20 cellular contexts compared by ENCODE assay signal in the genomic region with DNA sequence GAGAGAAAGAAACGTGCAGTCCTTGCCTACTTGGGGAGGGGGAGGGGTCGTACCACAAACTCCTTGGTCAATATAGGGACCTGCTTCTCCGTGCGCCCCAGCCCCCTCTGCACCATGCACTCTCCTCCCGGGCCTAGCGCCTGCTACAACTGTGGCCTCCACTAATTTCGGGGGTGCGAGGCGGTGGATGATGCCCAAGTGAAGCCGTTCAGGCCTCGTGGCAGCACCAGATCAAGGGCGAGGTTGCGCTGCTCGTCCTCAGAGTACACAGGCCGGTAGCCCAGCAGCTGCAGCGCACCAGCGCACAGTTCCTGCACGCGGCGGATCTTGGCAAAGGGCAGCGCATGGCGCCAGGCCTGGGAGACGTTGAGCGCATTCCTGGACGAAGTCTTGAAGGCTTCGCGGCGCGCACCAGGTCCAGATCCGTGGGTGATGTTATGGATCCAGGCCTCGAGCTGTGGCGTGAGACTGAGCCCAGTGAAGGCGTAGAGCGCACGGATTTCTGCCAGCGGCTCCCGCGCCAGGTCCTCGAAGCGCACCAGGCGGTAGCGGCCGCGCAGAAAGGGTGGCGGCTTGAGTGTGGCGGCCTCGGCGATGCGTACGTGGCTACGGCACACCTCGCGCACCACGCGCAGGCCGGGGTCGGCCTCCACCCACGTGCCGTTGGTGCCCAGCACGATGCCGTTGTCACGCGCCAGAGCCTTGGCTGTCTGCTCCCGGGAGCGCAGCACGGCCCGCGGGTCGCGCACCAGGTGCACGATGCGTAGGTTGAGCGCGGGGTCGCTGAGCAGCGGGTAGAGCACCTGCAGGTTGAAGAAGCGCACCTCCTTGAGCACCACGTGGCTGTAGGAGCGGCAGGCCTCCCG. TPM values are rescaled to one million over a fixed set of nuclear protein-coding genes. Genes with fewer than 3 reads are reported as not detected.
DNase-seq lines count a peak whose midpoint lies in the region; ATAC-seq, FAIRE-seq and TF ChIP-seq lines count a peak whose summit lies in the region.
"Had no signal": no experiment of that assay in that cellular context is flagged by ENCODE, and none has a peak within 500 bp of the region (broad histone marks: within the 10 kb centered on the region; RNA-seq: fewer than 3 reads in every experiment).

No MANE protein-coding gene starts in this region.

- peak overlapping the region; percentile 42 for H2AK9ac ChIP-seq in IMR-90 (replicated peaks; ENCODE audit: low read depth, low read length, poor library complexity)

- H3K9ac ChIP-seq in IMR-90 (ENCODE audit: low read depth, low read length): no peak overlapping the region
- H3K9ac ChIP-seq in GM12878 (ENCODE audit: control insufficient read depth, insufficient read depth, low read length): no peak overlapping the region

- H3K56ac ChIP-seq in IMR-90 (ENCODE audit: extremely low read depth, insufficient read depth, low read length): no peak overlapping the region

- no peaks in the 10 kb centered on the region for H3K79me1 ChIP-seq in IMR-90 (ENCODE audit: low read depth in 1 of 2, low read length in 2 of 2)

- H2BK15ac ChIP-seq in IMR-90 (ENCODE audit: low read depth, low read length): no peak overlapping the region

- no peak overlapping the region for H3K14ac ChIP-seq in IMR-90 (replicated peaks; ENCODE audit: low read depth, low read length)

- DNase-seq in IMR-90 (no peak), GM12878 (ENCODE audit: low read depth, low spot score) (no peak), spleen (peak; percentile 72), D721Med (ENCODE audit: insufficient read length, low spot score) (no peak), adrenal gland (no peak)
- no peak for DNase-seq in stimulated activated CD4-positive, alpha-beta T cell treated with anti-CD3 and anti-CD28 coated beads, Interleukin-1b, Interleukin-23, amount 100 ng/mL, for 48 hours
- DNase-seq: BE2C; CD8-positive, alpha-beta T cell; COR-L47; DND-41; GDM1; KG1 had no signal

- TF ChIP-seq RAD21 in IMR-90 (IDR thresholded peaks at IDR 0.05; ENCODE audit: low read length) (no peak), GM12878 (IDR thresholded peaks at IDR 0.05; ENCODE audit: insufficient read depth, low read depth, low read length) (no peak)

- dilution Hi-C loops in IMR-90 (cut with HindIII; ENCODE audit: low sequenced_read_pairs, unreplicated experiment): no loop called here

- CTCF ChIA-PET in IMR-90 (lab: Yijun Ruan, JAX): no interaction called here
- CTCF ChIA-PET in GM12878 (lab: Yijun Ruan, JAX): interaction anchor here (1.0 to 9.1 kb wide), 5 partner anchors 14 to 143 kb away, joined by 3 to 95 read pairs (median 5); no protein-coding TSS in a partner anchor

- no peak overlapping the region for H2AFZ ChIP-seq in IMR-90 (replicated peaks; ENCODE audit: low read length, poor library complexity)
- 0 out of 2 replicates have a peak overlapping the region, but pooled peaks have one; percentile 11 for H2AFZ ChIP-seq in GM12878 (ENCODE audit: control insufficient read depth, low read depth, low read length)

- H2BK5ac ChIP-seq in IMR-90 (ENCODE audit: low read depth, low read length, poor library complexity, severe bottlenecking): no peak overlapping the region

- H3K4me2 ChIP-seq in IMR-90 (ENCODE audit: low read depth, low read length) (no peak overlapping the region), GM12878 (ENCODE audit: control insufficient read depth, insufficient read depth) (no peak overlapping the region)
- H3K4me2 ChIP-seq: A549 had no signal

- H3K36me3 ChIP-seq in IMR-90 (ENCODE audit: control insufficient read depth, insufficient read depth, low read length) (no peaks in the 10 kb centered on the region), GM12878 (ENCODE audit: control insufficient read depth in 2 of 2, insufficient read depth in 2 of 2, low read length in 1 of 2) (no peaks in the 10 kb centered on the region), spleen (no peaks in the 10 kb centered on the region), adrenal gland (replicated peaks in 1 of 2) (no peaks in the 10 kb centered on the region)
- H3K36me3 ChIP-seq: BE2C had no signal

- H4K91ac ChIP-seq in IMR-90 (ENCODE audit: insufficient read depth, low read depth, low read length): no peak overlapping the region

- FAIRE-seq in GM12878 (lab: Jason Lieb, UNC) (no peak), D721Med (lab: Jason Lieb, UNC) (no peak)
- FAIRE-seq: A549, GM19239, H54 had no signal

- H3K79me2 ChIP-seq in GM12878 (ENCODE audit: control insufficient read depth, insufficient read depth, low read length): no peaks in the 10 kb centered on the region

- intact Hi-C loops in IMR-90 (cut with micrococcal nuclease) (no loop called here), GM12878 (cut with micrococcal nuclease; ENCODE audit: unreplicated experiment) (no loop called here), spleen (cut with DNase I; ENCODE audit: low total_unique reads) (no loop called here), adrenal gland (cut with DNase I) (loop anchor here (5.0 to 10.0 kb wide), 3 partner anchors 34 to 286 kb away; partner anchors contain the start of gene ADAT1 (in 1 of the 2))

- in situ Hi-C loops in IMR-90 (cut with MboI; ENCODE audit: low sequenced_read_pairs): no loop called here
- in situ Hi-C loops in GM12878 (cut with MboI): no loop called here

- peaks cover 20% of the 10 kb centered on the region for H3K27me3 ChIP-seq in IMR-90 (ENCODE audit: control insufficient read depth, insufficient read depth, low read length)
- no peaks in the 10 kb centered on the region; a peak in 1 of 4 replicates for H3K27me3 ChIP-seq in GM12878 (replicated peaks in 1 of 2; ENCODE audit: control insufficient read depth in 2 of 2, insufficient read depth in 2 of 2, low read length in 1 of 2)
- no peaks in the 10 kb centered on the region for H3K27me3 ChIP-seq in spleen (replicated peaks in 1 of 7)
- H3K27me3 ChIP-seq in adrenal gland: no peaks in the 10 kb centered on the region
- H3K27me3 ChIP-seq: BE2C had no signal

- H3K9me3 ChIP-seq in IMR-90 (ENCODE audit: control insufficient read depth, insufficient read depth, low read length) (no peaks in the 10 kb centered on the region), GM12878 (replicated peaks; ENCODE audit: control insufficient read depth, insufficient read depth, low read length) (no peaks in the 10 kb centered on the region), spleen (no peaks in the 10 kb centered on the region), adrenal gland (replicated peaks in 1 of 3) (no peaks in the 10 kb centered on the region)
- H3K9me3 ChIP-seq: A549, BE2C had no signal

- H3K9me1 ChIP-seq in IMR-90 (ENCODE audit: insufficient read depth, low read length): no peaks in the 10 kb centered on the region

- no peak overlapping the region for H4K8ac ChIP-seq in IMR-90 (ENCODE audit: low read depth in 2 of 2, low read length in 2 of 2)

- no peak overlapping the region for H2AK5ac ChIP-seq in IMR-90 (ENCODE audit: low read depth, low read length)

- 95% methylated on average over 46 of the region's 80 CpGs; no CpG with 5 or more reads in 1 of the 2 experiments for WGBS in IMR-90 (ENCODE audit: extremely low coverage in 2 of 2, insufficient read length in 1 of 2), 2 experiments
- WGBS in GM12878 (ENCODE audit: insufficient coverage, insufficient replicate concordance, low lambda C conversion rate, missing lambda C conversion rate): 88% methylated on average over 71 of the region's 80 CpGs
- 94 to 97% (median 95%) methylated on average over 63 to 80 of the region's 80 CpGs for WGBS in spleen, 5 donors
- 95 to 97% (median 96%) methylated on average over 57 to 80 of the region's 80 CpGs for WGBS in adrenal gland, 4 donors

- TF ChIP-seq EP300 in GM12878 (IDR thresholded peaks at IDR 0.05; ENCODE audit: borderline replicate concordance in 1 of 2, control insufficient read depth in 1 of 2, low read depth in 2 of 2, low read length in 2 of 2): no peak

- no peaks in the 10 kb centered on the region for H3K4me1 ChIP-seq in IMR-90 (ENCODE audit: control insufficient read depth, insufficient read depth, low read length)
- no peaks in the 10 kb centered on the region for H3K4me1 ChIP-seq in GM12878 (ENCODE audit: control insufficient read depth, insufficient read depth, low read length)
- H3K4me1 ChIP-seq in spleen: no peaks in the 10 kb centered on the region
- peaks cover 0 to 10% of the 10 kb centered on the region in 2 donors for H3K4me1 ChIP-seq in adrenal gland (replicated peaks in 1 of 2)
- H3K4me1 ChIP-seq: BE2C had no signal

- TF ChIP-seq CTCF in IMR-90 (conservative IDR thresholded peaks at IDR 0.05; ENCODE audit: low read depth, low read length) (no peak), GM12878 (IDR thresholded peaks at IDR 0.05 in 2 of 3, conservative IDR thresholded peaks at IDR 0.05 in 1 of 3; ENCODE audit: control insufficient read depth in 2 of 3, extremely low read depth in 1 of 3, insufficient read depth in 1 of 3, low read depth in 3 of 3, low read length in 3 of 3) (no peak), spleen (IDR thresholded peaks at IDR 0.05 in 8 of 11, conservative IDR thresholded peaks at IDR 0.05 in 3 of 11) (no peak), D721Med (IDR thresholded peaks at IDR 0.05; ENCODE audit: insufficient read depth, missing control alignments) (no peak), adrenal gland (IDR thresholded peaks at IDR 0.05) (no peak)

- H4K20me1 ChIP-seq in IMR-90 (ENCODE audit: insufficient read depth, low read length) (no peaks in the 10 kb centered on the region), GM12878 (ENCODE audit: control insufficient read depth, insufficient read depth) (no peaks in the 10 kb centered on the region)

- ATAC-seq in IMR-90 (ENCODE audit: low read depth) (no peak), GM12878 (no peak), GM18873 (IDR thresholded peaks at IDR 0.05; ENCODE audit: low FRiP score, unreplicated experiment) (no peak)
- ATAC-seq: CD8-positive, alpha-beta T cell; HCT116 had no signal

- POLR2A ChIA-PET in IMR-90 (lab: Charles Lee; ENCODE audit: unreplicated experiment) (no interaction called here), GM12878 (lab: Charles Lee) (no interaction called here)

- H2BK20ac ChIP-seq in IMR-90 (ENCODE audit: low read depth, low read length): no peak overlapping the region

- no peak overlapping the region for H3K23ac ChIP-seq in IMR-90 (ENCODE audit: low read depth, low read length)

- BruUV-seq in IMR-90 (replicated peaks; lab: Mats Ljungman, UMichigan): no TSS peak
- BruUV-seq in GM12878 (replicated peaks; lab: Mats Ljungman, UMichigan): no TSS peak

- H3K4me3 ChIP-seq in IMR-90 (ENCODE audit: insufficient read depth, low read depth, low read length) (no peak overlapping the region), GM12878 (no peak overlapping the region), spleen (no peak overlapping the region), adrenal gland (no peak overlapping the region)
- H3K4me3 ChIP-seq: A549 had no signal

- SMC1A ChIA-PET in GM12878 (lab: Charles Lee; ENCODE audit: uncharacterized antibody, unreplicated experiment): interaction anchor here (1.4 to 2.4 kb wide), 2 partner anchors 38 to 72 kb away, joined by 5 to 8 read pairs; no protein-coding TSS in a partner anchor

- RAD21 ChIA-PET in GM12878 (lab: Charles Lee; ENCODE audit: unreplicated experiment): interaction anchor here (1.2 kb wide), 1 partner anchor 282 kb away, joined by 3 read pairs; no protein-coding TSS in a partner anchor

- TF ChIP-seq POLR2A in IMR-90 (IDR thresholded peaks at IDR 0.05; ENCODE audit: low read depth, low read length): no peak
- TF ChIP-seq POLR2A in GM12878 (IDR thresholded peaks at IDR 0.05; ENCODE audit: low read depth, low read length): no peak
- no peak for TF ChIP-seq POLR2A in spleen (IDR thresholded peaks at IDR 0.05)
- TF ChIP-seq POLR2A in adrenal gland (IDR thresholded peaks at IDR 0.05): no peak

- no peak overlapping the region for H3K27ac ChIP-seq in IMR-90 (ENCODE audit: insufficient read depth, low read length)
- H3K27ac ChIP-seq in GM12878 (ENCODE audit: control insufficient read depth, insufficient read depth): no peak overlapping the region
- no peak overlapping the region for H3K27ac ChIP-seq in spleen
- no peak overlapping the region for H3K27ac ChIP-seq in adrenal gland
- H3K27ac ChIP-seq: A549 had no signal

- H2BK120ac ChIP-seq in IMR-90 (ENCODE audit: low read depth, low read length): no peak overlapping the region

- H3K18ac ChIP-seq in IMR-90 (ENCODE audit: low read depth, low read length): no peak overlapping the region

- no peak overlapping the region for H4K5ac ChIP-seq in IMR-90 (ENCODE audit: low read depth, low read length)

- no peak overlapping the region for H3K4ac ChIP-seq in IMR-90 (ENCODE audit: low read depth, low read length)

RNA-seq across cellular contexts. Expression of gene TMEM170A, which starts 14.2 kb away (rescaled TPM):
- total RNA-seq in IMR-90 (2012; rRNA removed) (10.9 and 16.7 TPM in 2 replicates), GM12878 (2014; rRNA removed) (22.9 and 26.4 TPM in 2 replicates), GM12878 (2014; rRNA removed; fragmentation: Illumina TruSeq; extraction: Trizol) (17.7 and 18.9 TPM in 2 replicates), GM12878 (2021) (20.7 and 23.0 TPM in 2 replicates), spleen (10 to 100 TPM; 26.3 to 54.0 (median 34.2) TPM), adrenal gland (10 to 100 TPM; 19.2 to 39.9 (median 22.7) TPM)
- polyA plus RNA-seq in IMR-90 (2012; rRNA removed) (6.1 and 7.3 TPM in 2 replicates), GM12878 (2011; rRNA removed) (28.2 and 41.5 TPM in 2 replicates), GM12878 (2014; fragmentation: Illumina TruSeq; extraction: Trizol) (13.5 and 16.5 TPM in 2 replicates), GM12878 (2014; fragmentation: Nextera tagmentation; extraction: Ambion mirVana) (1 to 10 TPM; 7.3 to 7.8 TPM), GM12878 (2014; rRNA removed) (11.5 and 14.6 TPM in 2 replicates), GM12878 (2016; fragmentation: Nextera tagmentation; extraction: Ambion mirVana) (10 to 100 TPM; 23.5 to 27.5 TPM), spleen (10 to 100 TPM in 1 of 3 donors, 1 to 10 TPM in 2; 6.1 to 12.0 (median 6.4) TPM), adrenal gland (10 to 100 TPM in 2 of 3 donors, 1 to 10 TPM in 1; 5.4 to 19.8 (median 10.1) TPM)
- 3.5 and 4.3 TPM in 2 replicates for polyA plus RNA-seq in IMR-90 (2012; cell fraction: cytosol; rRNA removed)
- 5.3 and 10.1 TPM in 2 replicates for polyA plus RNA-seq in IMR-90 (2012; cell fraction: nucleus; rRNA removed; ENCODE audit: low replicate concordance)
- 41.6 and 42.7 TPM in 2 replicates for total RNA-seq in GM12878 (2013; cell fraction: nucleolus; rRNA removed)
- 11.7 TPM for polyA plus RNA-seq in GM12878 (2011; ENCODE audit: low read depth)
- polyA plus RNA-seq in GM12878 (2011; cell fraction: cytosol; rRNA removed): 16.9 and 17.4 TPM in 2 replicates
- polyA plus RNA-seq in GM12878 (2011; cell fraction: nucleus; rRNA removed): 6.2 and 8.4 TPM in 2 replicates
- polyA plus RNA-seq in GM12878 (2012): 13.0 and 16.0 TPM in 2 replicates
- polyA minus RNA-seq in GM12878 (2011; rRNA and poly(A)+ RNA removed): 21.9 and 22.6 TPM in 2 replicates
- 10.2 and 12.9 TPM in 2 replicates for polyA minus RNA-seq in GM12878 (2011; cell fraction: cytosol; rRNA and poly(A)+ RNA removed)
- polyA minus RNA-seq in GM12878 (2011; cell fraction: nucleus; rRNA and poly(A)+ RNA removed): 4.4 and 8.4 TPM in 2 replicates

RNA-seq across cellular contexts. Expression of gene CHST6, which starts 16.5 kb away (rescaled TPM):
- total RNA-seq in IMR-90 (2012; rRNA removed) (under 0.01 TPM in 2 replicates), GM12878 (2014; rRNA removed) (1.1 and 2.5 TPM in 2 replicates), GM12878 (2014; rRNA removed; fragmentation: Illumina TruSeq; extraction: Trizol) (0.64 and 0.67 TPM in 2 replicates), GM12878 (2021) (1.9 and 2.5 TPM in 2 replicates), spleen (under 1 TPM in 6 of 7 donors, not detected in 1; 0.17 to 0.66 (median 0.26) TPM), adrenal gland (10 to 100 TPM in 7 of 8 donors, 1 to 10 TPM in 1; 6.6 to 65.8 (median 36.9) TPM)
- polyA plus RNA-seq in IMR-90 (2012; rRNA removed) (0.12 and 0.19 TPM in 2 replicates), GM12878 (2011; rRNA removed) (0.20 and 0.29 TPM in 2 replicates), GM12878 (2014; fragmentation: Illumina TruSeq; extraction: Trizol) (0.48 and 0.57 TPM in 2 replicates), GM12878 (2014; fragmentation: Nextera tagmentation; extraction: Ambion mirVana) (under 1 TPM; 0.14 to 0.18 TPM), GM12878 (2014; rRNA removed) (1.3 and 1.6 TPM in 2 replicates), GM12878 (2016; fragmentation: Nextera tagmentation; extraction: Ambion mirVana) (under 1 TPM; 0.28 to 0.46 TPM), spleen (under 1 TPM; under 0.01 to 0.06 (median 0.02) TPM), adrenal gland (1 to 10 TPM; 3.1 to 6.7 (median 3.1) TPM)
- 0.09 and 0.18 TPM in 2 replicates for polyA plus RNA-seq in IMR-90 (2012; cell fraction: cytosol; rRNA removed)
- 0.11 and 0.34 TPM in 2 replicates for polyA plus RNA-seq in IMR-90 (2012; cell fraction: nucleus; rRNA removed; ENCODE audit: low replicate concordance)
- 1.9 and 3.4 TPM in 2 replicates for total RNA-seq in GM12878 (2013; cell fraction: nucleolus; rRNA removed)
- polyA plus RNA-seq in GM12878 (2011; ENCODE audit: low read depth): 0.52 TPM
- 0.25 and 0.43 TPM in 2 replicates for polyA plus RNA-seq in GM12878 (2011; cell fraction: cytosol; rRNA removed)
- 0.45 and 0.51 TPM in 2 replicates for polyA plus RNA-seq in GM12878 (2011; cell fraction: nucleus; rRNA removed)
- 0.66 and 0.94 TPM in 2 replicates for polyA plus RNA-seq in GM12878 (2012)
- polyA minus RNA-seq in GM12878 (2011; rRNA and poly(A)+ RNA removed): 0.57 and 0.66 TPM in 2 replicates
- polyA minus RNA-seq in GM12878 (2011; cell fraction: cytosol; rRNA and poly(A)+ RNA removed): 0.10 and 0.40 TPM in 2 replicates
- 0.24 and 0.48 TPM in 2 replicates for polyA minus RNA-seq in GM12878 (2011; cell fraction: nucleus; rRNA and poly(A)+ RNA removed)
- total RNA-seq: CD8-positive, alpha-beta T cell had no signal
- polyA plus RNA-seq: CD14-positive monocyte had no signal

RNA-seq across cellular contexts. Expression of gene CFDP1, which starts 45.4 kb away (rescaled TPM):
- total RNA-seq in IMR-90 (2012; rRNA removed): 15.6 and 32.5 TPM in 2 replicates
- polyA plus RNA-seq in IMR-90 (2012; rRNA removed): 36.2 and 38.7 TPM in 2 replicates
- polyA plus RNA-seq in IMR-90 (2012; cell fraction: cytosol; rRNA removed): 5.4 and 8.9 TPM in 2 replicates
- polyA plus RNA-seq in IMR-90 (2012; cell fraction: nucleus; rRNA removed; ENCODE audit: low replicate concordance): 1.8 and 16.7 TPM in 2 replicates
- total RNA-seq in GM12878 (2013; cell fraction: nucleolus; rRNA removed): 113 and 119 TPM in 2 replicates
- total RNA-seq in GM12878 (2014; rRNA removed): 22.3 TPM in 2 replicates
- total RNA-seq in GM12878 (2014; rRNA removed; fragmentation: Illumina TruSeq; extraction: Trizol): 58.3 and 61.4 TPM in 2 replicates
- 25.5 and 29.4 TPM in 2 replicates for total RNA-seq in GM12878 (2021)
- 48.3 TPM for polyA plus RNA-seq in GM12878 (2011; ENCODE audit: low read depth)
- polyA plus RNA-seq in GM12878 (2011; rRNA removed): 34.6 and 58.3 TPM in 2 replicates
- 14.3 and 15.0 TPM in 2 replicates for polyA plus RNA-seq in GM12878 (2011; cell fraction: cytosol; rRNA removed)
- polyA plus RNA-seq in GM12878 (2011; cell fraction: nucleus; rRNA removed): 11.2 and 13.5 TPM in 2 replicates
- 44.4 and 47.5 TPM in 2 replicates for polyA plus RNA-seq in GM12878 (2012)
- polyA plus RNA-seq in GM12878 (2014; fragmentation: Illumina TruSeq; extraction: Trizol): 64.8 and 82.1 TPM in 2 replicates
- polyA plus RNA-seq in GM12878 (2014; fragmentation: Nextera tagmentation; extraction: Ambion mirVana): 10 to 100 TPM; 36.6 to 60.8 TPM
- 25.6 and 34.5 TPM in 2 replicates for polyA plus RNA-seq in GM12878 (2014; rRNA removed)
- polyA plus RNA-seq in GM12878 (2016; fragmentation: Nextera tagmentation; extraction: Ambion mirVana): 10 to 100 TPM; 36.7 to 39.0 TPM
- polyA minus RNA-seq in GM12878 (2011; rRNA and poly(A)+ RNA removed): 11.7 and 15.1 TPM in 2 replicates
- 6.1 and 8.6 TPM in 2 replicates for polyA minus RNA-seq in GM12878 (2011; cell fraction: cytosol; rRNA and poly(A)+ RNA removed)
- 8.9 and 19.1 TPM in 2 replicates for polyA minus RNA-seq in GM12878 (2011; cell fraction: nucleus; rRNA and poly(A)+ RNA removed)
- total RNA-seq in spleen: 100 to 1,000 TPM in 6 of 7 donors, 10 to 100 TPM in 1; 56.1 to 153 (median 108) TPM
- 100 to 1,000 TPM; 101 to 222 (median 108) TPM for polyA plus RNA-seq in spleen
- 10 to 100 TPM; 40.6 to 95.0 (median 51.3) TPM for total RNA-seq in adrenal gland
- 100 to 1,000 TPM in 1 of 3 donors, 10 to 100 TPM in 2; 61.0 to 121 (median 83.4) TPM for polyA plus RNA-seq in adrenal gland

RNA-seq across cellular contexts. Expression of gene CHST5, which starts 57.2 kb away (rescaled TPM):
- not detected in 2 replicates for total RNA-seq in IMR-90 (2012; rRNA removed)
- polyA plus RNA-seq in IMR-90 (2012; rRNA removed): not detected in 2 replicates
- not detected in 2 replicates for polyA plus RNA-seq in IMR-90 (2012; cell fraction: cytosol; rRNA removed)
- polyA plus RNA-seq in IMR-90 (2012; cell fraction: nucleus; rRNA removed; ENCODE audit: low replicate concordance): 0.15 and 0.33 TPM in 2 replicates
- total RNA-seq in GM12878 (2013; cell fraction: nucleolus; rRNA removed): 0.29 and 0.44 TPM in 2 replicates
- 0.23 TPM in 1 of 2 replicates, not detected in the other for total RNA-seq in GM12878 (2014; rRNA removed)
- total RNA-seq in GM12878 (2014; rRNA removed; fragmentation: Illumina TruSeq; extraction: Trizol): 0.04 TPM in 1 of 2 replicates, not detected in the other
- 0.19 TPM in 1 of 2 replicates, not detected in the other for total RNA-seq in GM12878 (2021)
- not detected for polyA plus RNA-seq in GM12878 (2011; ENCODE audit: low read depth)
- not detected in 2 replicates for polyA plus RNA-seq in GM12878 (2011; rRNA removed)
- polyA plus RNA-seq in GM12878 (2011; cell fraction: cytosol; rRNA removed): 0.03 TPM in 1 of 2 replicates, not detected in the other
- polyA plus RNA-seq in GM12878 (2011; cell fraction: nucleus; rRNA removed): 0.13 and 0.16 TPM in 2 replicates
- 0.07 and 0.08 TPM in 2 replicates for polyA plus RNA-seq in GM12878 (2012)
- not detected in 2 replicates for polyA plus RNA-seq in GM12878 (2014; fragmentation: Illumina TruSeq; extraction: Trizol)
- not detected for polyA plus RNA-seq in GM12878 (2014; fragmentation: Nextera tagmentation; extraction: Ambion mirVana)
- 0.05 and 0.08 TPM in 2 replicates for polyA plus RNA-seq in GM12878 (2014; rRNA removed)
- under 1 TPM in 1 of 2 experiments, not detected in 1; 0.43 TPM for polyA plus RNA-seq in GM12878 (2016; fragmentation: Nextera tagmentation; extraction: Ambion mirVana)
- not detected in 2 replicates for polyA minus RNA-seq in GM12878 (2011; rRNA and poly(A)+ RNA removed)
- polyA minus RNA-seq in GM12878 (2011; cell fraction: cytosol; rRNA and poly(A)+ RNA removed): not detected in 2 replicates
- polyA minus RNA-seq in GM12878 (2011; cell fraction: nucleus; rRNA and poly(A)+ RNA removed): 0.19 TPM in 1 of 2 replicates, not detected in the other
- total RNA-seq in spleen: under 1 TPM in 2 of 7 donors, not detected in 5; 0.18 to 0.20 TPM
- under 1 TPM; 0.03 to 0.07 (median 0.06) TPM for polyA plus RNA-seq in spleen
- under 1 TPM in 6 of 8 donors, not detected in 2; 0.07 to 0.68 (median 0.29) TPM for total RNA-seq in adrenal gland
- under 1 TPM in 2 of 3 donors, not detected in 1; 0.32 to 0.61 TPM for polyA plus RNA-seq in adrenal gland
- total RNA-seq: CD8-positive, alpha-beta T cell had no signal
- polyA plus RNA-seq: AG04450, CD14-positive monocyte, IgD-negative memory B cell had no signal

Comparison
In these comparisons a context has a peak if more than half of its experiments do, and no peak if none do; other contexts are left out.
1. intact Hi-C loops: an anchor here in adrenal gland (5.0 to 10.0 kb wide); none called in IMR-90, GM12878 and spleen.